In genomic region chr14:24897793-24898192, GRCh38 we compare ENCODE assay signal across 5 cellular contexts.
"Had no signal": no experiment of that assay in that cellular context is flagged by ENCODE, and none has a peak within 500 bp of the region (broad histone marks: within the 10 kb centered on the region; RNA-seq: fewer than 3 reads in every experiment).

No MANE protein-coding gene starts in this region.

- DNase-seq: H9, HCEC 1CT, IMR-90 had no signal

- H3K4me3 ChIP-seq: GM23338, K562 had no signal

- H3K4me2 ChIP-seq: GM23338 had no signal

- H2AFZ ChIP-seq: GM23338 had no signal
